In the genomic region with DNA sequence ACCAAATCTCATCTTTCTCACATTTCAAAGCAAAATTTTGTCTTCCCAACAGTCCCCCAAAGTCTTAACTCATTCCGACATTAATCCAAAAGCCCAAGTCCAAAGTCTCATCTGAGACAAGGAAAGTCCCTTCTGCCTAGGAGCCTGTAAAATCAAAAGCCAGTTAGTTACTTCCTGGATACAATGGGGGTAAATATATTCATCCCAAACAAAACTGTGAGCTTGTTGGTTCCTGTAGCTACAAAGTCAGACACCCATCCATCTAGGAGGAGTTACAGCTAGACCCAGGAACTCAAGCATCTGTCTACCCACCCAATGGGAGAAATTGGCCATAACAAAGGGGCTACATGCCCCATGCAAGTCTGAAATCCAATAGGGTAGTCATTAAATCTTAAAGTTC, we compare ENCODE assay signal across 8 cellular contexts.
"Had no signal": no experiment of that assay in that cellular context is flagged by ENCODE, and none has a peak within 500 bp of the region (broad histone marks: within the 10 kb centered on the region; RNA-seq: fewer than 3 reads in every experiment).

No MANE protein-coding gene starts in this region.

- H3K4me2 ChIP-seq: GM23338 had no signal

- FAIRE-seq: H1, H54, HepG2 had no signal

- H3K27ac Mint-ChIP-seq: GM23338, H9, IgD-negative memory B cell had no signal

- DNase-seq: H9, HCEC 1CT, KBM-7 had no signal

- ATAC-seq: GM23338, HepG2 had no signal

- H3K4me3 Mint-ChIP-seq: GM23338, H9 had no signal

- H3K27me3 Mint-ChIP-seq: IgD-negative memory B cell had no signal

- H3K4me3 ChIP-seq: GM23338 had no signal

- H2AFZ ChIP-seq: GM23338 had no signal
